Comparison of ENCODE assay signal across 9 cellular contexts in genomic region chr7:33982425-33982786, GRCh38.
A peak's percentile ranks its signal among the peaks of the same experiment; 100 is the strongest.
DNase-seq lines count a peak whose midpoint lies in the region; ATAC-seq, FAIRE-seq and TF ChIP-seq lines count a peak whose summit lies in the region.
"Had no signal": no experiment of that assay in that cellular context is flagged by ENCODE, and none has a peak within 500 bp of the region (broad histone marks: within the 10 kb centered on the region; RNA-seq: fewer than 3 reads in every experiment).

No MANE protein-coding gene starts in this region.

- H3K9ac ChIP-seq in adipocyte (ENCODE audit: low read length) = peak overlapping the region; percentile 68
- no peak overlapping the region for H3K9ac ChIP-seq in keratinocyte (ENCODE audit: control insufficient read depth, extremely low read depth, insufficient read depth, low read length)

- dilution Hi-C loops in keratinocyte (cut with MboI; ENCODE audit: extremely low pct_ligation_motif_present, low sequenced_read_pairs) = no loop called here

- no peaks in the 10 kb centered on the region for H4K20me1 ChIP-seq in keratinocyte (ENCODE audit: control insufficient read depth, extremely low read depth, insufficient read depth, low read length)

- H3K4me2 ChIP-seq in keratinocyte (ENCODE audit: control insufficient read depth, extremely low read depth, insufficient read depth, low read depth, low read length) = no peak overlapping the region

- peak; percentile 72 for DNase-seq in ACHN
- DNase-seq in HT-29 (ENCODE audit: low spot score) = peak; percentile 75
- peak; percentile 49 for DNase-seq in adipocyte (ENCODE audit: low read depth)
- DNase-seq in keratinocyte (ENCODE audit: low read depth, low spot score) = peak; percentile 49
- DNase-seq in stimulated activated naive CD8-positive, alpha-beta T cell treated with anti-CD3 and anti-CD28 coated beads, Interleukin-15, amount 100 ng/mL, for 72 hours = no peak
- DNase-seq in activated CD4-positive, alpha-beta T cell treated with anti-CD3 and anti-CD28 coated beads, Interleukin-2, amount 50 U/mL, for 4 hours = no peak
- DNase-seq in NCI-H1436 (lab: John Stamatoyannopoulos, UW) = no peak
- DNase-seq: Caco-2 had no signal

- ATAC-seq in stimulated activated naive CD8-positive, alpha-beta T cell treated with anti-CD3 and anti-CD28 coated beads, Interleukin-15, amount 100 ng/mL, for 72 hours = no peak
- no peak for ATAC-seq in GM21786 (IDR thresholded peaks at IDR 0.05; ENCODE audit: unreplicated experiment)

- no peak overlapping the region for H2AFZ ChIP-seq in keratinocyte (ENCODE audit: control insufficient read depth, low read length)

- H3K27me3 ChIP-seq in adipocyte (replicated peaks; ENCODE audit: control insufficient read depth, insufficient read depth, low read length) (no peaks in the 10 kb centered on the region), keratinocyte (ENCODE audit: control insufficient read depth, extremely low read depth, insufficient read depth, low read length) (no peaks in the 10 kb centered on the region)

- H3K4me1 ChIP-seq in adipocyte (ENCODE audit: control insufficient read depth, insufficient read depth, low read length) = peaks cover 57% of the 10 kb centered on the region
- peaks cover 61% of the 10 kb centered on the region for H3K4me1 ChIP-seq in keratinocyte (ENCODE audit: control insufficient read depth, extremely low read depth, insufficient read depth, low read length)

- H3K36me3 ChIP-seq in adipocyte (ENCODE audit: control insufficient read depth, insufficient read depth, low read length, severe bottlenecking) = peaks cover 15% of the 10 kb centered on the region
- no peaks in the 10 kb centered on the region for H3K36me3 ChIP-seq in keratinocyte (ENCODE audit: control insufficient read depth in 2 of 2, extremely low read depth in 1 of 2, insufficient read depth in 2 of 2, low read length in 2 of 2)

- no peak overlapping the region for H3K4me3 ChIP-seq in adipocyte (ENCODE audit: low read length)
- no peak overlapping the region for H3K4me3 ChIP-seq in keratinocyte (ENCODE audit: control insufficient read depth in 2 of 3, extremely low read depth in 1 of 3, insufficient read depth in 2 of 3, low read depth in 1 of 3, low read length in 3 of 3)

- H3K9me3 ChIP-seq in adipocyte (ENCODE audit: control insufficient read depth, low read length) (no peaks in the 10 kb centered on the region), keratinocyte (ENCODE audit: control insufficient read depth, low read depth, low read length) (no peaks in the 10 kb centered on the region)
- H3K9me3 ChIP-seq: Caco-2 had no signal

- peak; percentile 73 for FAIRE-seq in keratinocyte (lab: Jason Lieb, UNC)

- H3K4me1 Mint-ChIP-seq in stimulated activated naive CD8-positive, alpha-beta T cell treated with anti-CD3 and anti-CD28 coated beads, Interleukin-15, amount 100 ng/mL, for 72 hours = no peaks in the 10 kb centered on the region

- H3K79me2 ChIP-seq in keratinocyte (ENCODE audit: control insufficient read depth, insufficient read depth, low read length) = no peaks in the 10 kb centered on the region

- H3K9me1 ChIP-seq in keratinocyte (ENCODE audit: control insufficient read depth, extremely low read depth, insufficient read depth, low read length) = no peaks in the 10 kb centered on the region

- in situ Hi-C loops in ACHN (cut with HindIII; ENCODE audit: low pct_ligation_motif_present, low pct_unique_long_range_greater_than_20kb, low sequenced_read_pairs) = no loop called here

- no peaks in the 10 kb centered on the region for H3K27me3 Mint-ChIP-seq in stimulated activated naive CD8-positive, alpha-beta T cell treated with anti-CD3 and anti-CD28 coated beads, Interleukin-15, amount 100 ng/mL, for 72 hours

- no peak overlapping the region for H3K4me3 Mint-ChIP-seq in stimulated activated naive CD8-positive, alpha-beta T cell treated with anti-CD3 and anti-CD28 coated beads, Interleukin-15, amount 100 ng/mL, for 72 hours

- H3K27ac ChIP-seq in keratinocyte (ENCODE audit: control insufficient read depth, insufficient read depth, low read length) = no peak overlapping the region

- TF ChIP-seq CTCF in keratinocyte (optimal IDR thresholded peaks at IDR 0.05 in 1 of 3, IDR thresholded peaks at IDR 0.05 in 1 of 3, conservative IDR thresholded peaks at IDR 0.05 in 1 of 3; ENCODE audit: extremely low read depth in 1 of 3, insufficient read depth in 2 of 3, low read length in 3 of 3) = peak; percentile 52 to 68 (median 54)

- no peak overlapping the region for H3K27ac Mint-ChIP-seq in stimulated activated naive CD8-positive, alpha-beta T cell treated with anti-CD3 and anti-CD28 coated beads, Interleukin-15, amount 100 ng/mL, for 72 hours

- peaks cover 0 to 4% of the 10 kb centered on the region in 2 donors for H3K9me3 Mint-ChIP-seq in stimulated activated naive CD8-positive, alpha-beta T cell treated with anti-CD3 and anti-CD28 coated beads, Interleukin-15, amount 100 ng/mL, for 72 hours

Comparison
In these comparisons a context has a peak if more than half of its experiments do, and no peak if none do; other contexts are left out.
1. DNase-seq: peak in ACHN (single experiment), HT-29 (single experiment), adipocyte (single experiment) and keratinocyte (single experiment); none in stimulated activated naive CD8-positive, alpha-beta T cell treated with anti-CD3 and anti-CD28 coated beads, Interleukin-15, amount 100 ng/mL, for 72 hours (0 of 2), activated CD4-positive, alpha-beta T cell treated with anti-CD3 and anti-CD28 coated beads, Interleukin-2, amount 50 U/mL, for 4 hours (0 of 2) and NCI-H1436 (single experiment).